In the genomic region with DNA sequence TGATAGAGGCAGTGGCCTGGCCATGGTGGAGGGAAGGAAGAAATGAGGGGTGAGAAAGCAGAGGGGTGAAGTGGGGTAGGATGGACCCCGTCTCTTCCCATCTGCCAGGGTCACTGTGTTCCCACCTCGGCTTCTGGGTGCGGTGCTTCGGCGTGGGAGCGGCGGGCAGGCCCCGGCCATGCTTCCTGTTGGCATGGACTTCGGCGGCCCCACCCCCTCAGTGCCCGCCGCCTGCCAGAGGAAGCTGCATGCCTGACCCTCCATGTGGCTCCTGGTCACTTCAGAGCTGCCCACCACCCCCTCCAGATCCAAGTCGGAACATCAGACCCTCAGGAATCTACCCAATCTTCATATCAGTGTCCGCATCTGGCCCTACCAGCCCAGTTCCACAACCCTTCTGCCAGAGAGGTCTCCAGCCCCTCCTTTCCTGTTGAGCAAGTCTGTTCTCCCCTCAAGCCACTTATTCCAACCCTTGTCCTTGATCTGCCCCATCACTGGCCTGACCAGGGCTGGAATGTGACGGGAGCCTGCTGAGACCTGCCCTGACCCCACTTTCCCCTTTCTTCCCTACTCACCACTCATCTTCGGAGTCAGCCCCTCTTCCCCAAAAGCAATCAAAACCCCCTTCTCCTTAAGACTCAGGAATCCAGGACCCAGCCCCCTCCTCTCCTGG, we compare ENCODE assay signal across 8 cellular contexts. TPM values are rescaled to one million over a fixed set of nuclear protein-coding genes. Genes with fewer than 3 reads are reported as not detected.
A peak's percentile ranks its signal among the peaks of the same experiment; 100 is the strongest.
DNase-seq lines count a peak whose midpoint lies in the region; ATAC-seq and TF ChIP-seq lines count a peak whose summit lies in the region.

No MANE protein-coding gene starts in this region.

- TF ChIP-seq POLR2A in NB4 (IDR thresholded peaks at IDR 0.05; ENCODE audit: extremely low read depth, insufficient read length) = no peak

- peaks cover 71% of the 10 kb centered on the region for H3K4me1 Mint-ChIP-seq in central memory CD8-positive, alpha-beta T cell

- no peaks in the 10 kb centered on the region for H3K36me3 ChIP-seq in rectal smooth muscle tissue (ENCODE audit: control insufficient read depth, insufficient read depth, low read length)
- H3K36me3 ChIP-seq in MG63 = no peaks in the 10 kb centered on the region

- H3K36me3 Mint-ChIP-seq in central memory CD8-positive, alpha-beta T cell (ENCODE audit: insufficient read depth) = peaks cover 2% of the 10 kb centered on the region

- H3K9me3 Mint-ChIP-seq in central memory CD8-positive, alpha-beta T cell = no peaks in the 10 kb centered on the region

- H3K27me3 ChIP-seq in rectal smooth muscle tissue (ENCODE audit: control insufficient read depth, insufficient read depth, low read length) (peaks cover 6% of the 10 kb centered on the region), MG63 (no peaks in the 10 kb centered on the region)

- H3K4me3 Mint-ChIP-seq in central memory CD8-positive, alpha-beta T cell = peak overlapping the region; percentile 72

- H3K4me3 ChIP-seq in NB4 (ENCODE audit: low read depth, low read length) = peak overlapping the region; percentile 62
- H3K4me3 ChIP-seq in rectal smooth muscle tissue (ENCODE audit: low read length) = peak overlapping the region; percentile 72
- H3K4me3 ChIP-seq in MG63 = no peak overlapping the region

- DNase-seq in GF-D8 (lab: John Stamatoyannopoulos, UW) (peak; percentile 33), NB4 (ENCODE audit: low read depth) (peak; percentile 42), A172 (ENCODE audit: low spot score) (no peak), hepatic stellate cell (ENCODE audit: low spot score) (no peak), MG63 (no peak)
- no peak for DNase-seq in central memory CD8-positive, alpha-beta T cell (ENCODE audit: low spot score in 2 of 2)

- peak overlapping the region; percentile 76 for H3K27ac Mint-ChIP-seq in central memory CD8-positive, alpha-beta T cell (ENCODE audit: low read depth)

- no peaks in the 10 kb centered on the region for H3K9me3 ChIP-seq in MG63

- no peak for ATAC-seq in central memory CD8-positive, alpha-beta T cell (replicated peaks; ENCODE audit: extremely low read depth, poor library complexity, severe bottlenecking)
- ATAC-seq in HG03354 (IDR thresholded peaks at IDR 0.05; ENCODE audit: poor library complexity, severe bottlenecking, unreplicated experiment) = no peak

- peaks cover 11% of the 10 kb centered on the region for H3K27me3 Mint-ChIP-seq in central memory CD8-positive, alpha-beta T cell

- H3K9ac ChIP-seq in rectal smooth muscle tissue (ENCODE audit: low read length) = peak overlapping the region; percentile 67

- TF ChIP-seq CTCF in NB4 (IDR thresholded peaks at IDR 0.05; ENCODE audit: low read depth, low read length) = no peak

- no peak overlapping the region for H3K27ac ChIP-seq in rectal smooth muscle tissue (ENCODE audit: low read depth, low read length)

- H3K4me1 ChIP-seq in rectal smooth muscle tissue (ENCODE audit: control insufficient read depth, insufficient read depth, low read length) = no peaks in the 10 kb centered on the region

RNA-seq across cellular contexts. Expression of gene KCNN4, which starts 1.5 kb away (rescaled TPM):
- total RNA-seq in A172 (2014; rRNA removed; shearing (Covaris generic)) = 57.6 and 68.6 TPM in 2 replicates
- total RNA-seq in MG63 (2014; rRNA removed; shearing (Covaris generic); ENCODE audit: low replicate concordance) = 5.0 and 6.1 TPM in 2 replicates

RNA-seq across cellular contexts. Expression of gene LYPD5, which starts 23.0 kb away (rescaled TPM):
- total RNA-seq in A172 (2014; rRNA removed; shearing (Covaris generic)) = 0.31 TPM in 1 of 2 replicates, not detected in the other
- total RNA-seq in MG63 (2014; rRNA removed; shearing (Covaris generic); ENCODE audit: low replicate concordance) = not detected in 2 replicates

RNA-seq across cellular contexts. Expression of gene SMG9, which starts 24.5 kb away (rescaled TPM):
- total RNA-seq in A172 (2014; rRNA removed; shearing (Covaris generic)) = 15.9 and 23.1 TPM in 2 replicates
- 40.8 and 58.6 TPM in 2 replicates for total RNA-seq in MG63 (2014; rRNA removed; shearing (Covaris generic); ENCODE audit: low replicate concordance)

RNA-seq across cellular contexts. Expression of gene ZNF283, which starts 47.8 kb away (rescaled TPM):
- 4.7 and 5.2 TPM in 2 replicates for total RNA-seq in A172 (2014; rRNA removed; shearing (Covaris generic))
- total RNA-seq in MG63 (2014; rRNA removed; shearing (Covaris generic); ENCODE audit: low replicate concordance) = 5.4 and 9.0 TPM in 2 replicates

Comparison
In these comparisons a context has a peak if more than half of its experiments do, and no peak if none do; other contexts are left out.
1. DNase-seq: peak in GF-D8 (single experiment) and NB4 (single experiment); none in central memory CD8-positive, alpha-beta T cell (0 of 2), A172 (single experiment), hepatic stellate cell (single experiment) and MG63 (single experiment).